ENCODE assay signal across 14 cellular contexts in the genomic region with DNA sequence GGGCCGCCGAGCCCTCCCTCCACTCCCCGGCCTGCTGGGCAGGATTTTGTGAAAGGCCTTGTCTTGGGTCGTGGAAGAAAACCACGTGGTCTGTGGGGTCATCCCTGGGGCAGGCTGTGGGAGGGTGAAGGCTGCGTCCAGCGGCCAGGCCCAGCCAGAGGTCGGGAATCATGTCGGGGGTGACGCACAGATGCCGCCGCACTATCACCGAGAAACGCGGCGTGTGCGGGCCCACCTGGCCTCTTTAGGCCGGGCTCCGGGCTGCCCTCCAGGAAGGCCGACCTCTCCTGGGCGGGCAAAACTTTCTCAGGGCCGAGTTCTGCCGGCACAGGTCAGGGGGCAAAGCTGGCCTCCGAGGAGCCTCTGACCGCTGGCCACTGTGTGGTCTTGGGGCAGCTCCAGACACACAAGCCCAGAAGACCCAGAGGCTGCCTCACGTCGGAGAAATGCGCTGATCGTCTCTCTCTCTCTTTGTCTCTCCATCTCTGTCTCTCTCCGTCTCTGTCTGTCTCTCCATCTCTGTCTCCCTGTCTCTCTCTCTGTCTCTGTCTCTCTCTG. TPM values are rescaled to one million over a fixed set of nuclear protein-coding genes. Genes with fewer than 3 reads are reported as not detected.
A peak's percentile ranks its signal among the peaks of the same experiment; 100 is the strongest.
DNase-seq lines count a peak whose midpoint lies in the region; ATAC-seq and TF ChIP-seq lines count a peak whose summit lies in the region.
"Had no signal": no experiment of that assay in that cellular context is flagged by ENCODE, and none has a peak within 500 bp of the region (broad histone marks: within the 10 kb centered on the region; RNA-seq: fewer than 3 reads in every experiment).

No MANE protein-coding gene starts in this region.

- no peak overlapping the region for H3K23ac ChIP-seq in trophoblast cell (ENCODE audit: low read length)

- H3F3A ChIP-seq in neural progenitor cell (ENCODE audit: low read depth), result peaks cover 14% of the 10 kb centered on the region

- no peak overlapping the region for H3K14ac ChIP-seq in trophoblast cell (ENCODE audit: low read length)

- WGBS in trophoblast cell (ENCODE audit: extremely low coverage, insufficient coverage, insufficient read length), result no CpG with 5 or more reads among the region's 30 CpGs

- H4K12ac ChIP-seq in trophoblast cell (ENCODE audit: low read depth, low read length), result no peak overlapping the region

- H3K4me3 Mint-ChIP-seq in activated T-helper 17 cell treated with anti-CD3 and anti-CD28 coated beads, Interleukin-2, amount 50 U/mL, for 72 hours, result no peak overlapping the region
- H3K4me3 Mint-ChIP-seq in progenitor cell of endocrine pancreas (ENCODE audit: low read depth), result no peak overlapping the region
- H3K4me3 Mint-ChIP-seq in neural progenitor cell, result no peak overlapping the region
- H3K4me3 Mint-ChIP-seq: T-helper 1 cell treated with Interleukin-12 subunit alpha and Interleukin-12 subunit beta and Interleukin-4 antibody, amounts not matched to agents 30 μg/mL and 1 μg/mL, for 36 hours had no signal

- no peaks in the 10 kb centered on the region for H3K27me3 Mint-ChIP-seq in activated T-helper 17 cell treated with anti-CD3 and anti-CD28 coated beads, Interleukin-2, amount 50 U/mL, for 72 hours
- H3K27me3 Mint-ChIP-seq in progenitor cell of endocrine pancreas (peaks cover 9% of the 10 kb centered on the region), neural progenitor cell (ENCODE audit: insufficient read depth, low read depth) (peaks cover 8% of the 10 kb centered on the region)

- no peak for ATAC-seq in activated T-helper 17 cell treated with anti-CD3 and anti-CD28 coated beads, Interleukin-2, amount 50 U/mL, for 72 hours (replicated peaks)
- ATAC-seq in activated CD4-positive, CD25-positive, alpha-beta regulatory T cell treated with anti-CD3 and anti-CD28 coated beads, Interleukin-2, amount 50 U/mL, for 24 hours, result no peak

- no peak overlapping the region for H3K18ac ChIP-seq in trophoblast cell (ENCODE audit: low read length)

- H3K9me3 Mint-ChIP-seq in activated T-helper 17 cell treated with anti-CD3 and anti-CD28 coated beads, Interleukin-2, amount 50 U/mL, for 72 hours, result no peaks in the 10 kb centered on the region
- no peaks in the 10 kb centered on the region for H3K9me3 Mint-ChIP-seq in progenitor cell of endocrine pancreas (ENCODE audit: low read depth)
- H3K9me3 Mint-ChIP-seq in neural progenitor cell, result no peaks in the 10 kb centered on the region
- H3K9me3 Mint-ChIP-seq: T-helper 1 cell treated with Interleukin-12 subunit alpha and Interleukin-12 subunit beta and Interleukin-4 antibody, amounts not matched to agents 30 μg/mL and 1 μg/mL, for 36 hours had no signal

- H4K8ac ChIP-seq in trophoblast cell (ENCODE audit: low read depth, low read length), result no peak overlapping the region

- H3K27ac Mint-ChIP-seq in activated T-helper 17 cell treated with anti-CD3 and anti-CD28 coated beads, Interleukin-2, amount 50 U/mL, for 72 hours, result peak overlapping the region; percentile 75
- H3K27ac Mint-ChIP-seq in progenitor cell of endocrine pancreas, result peak overlapping the region; percentile 89
- no peak overlapping the region for H3K27ac Mint-ChIP-seq in neural progenitor cell

- H3K27me3 ChIP-seq in left ventricle myocardium inferior (ENCODE audit: low read depth) (no peaks in the 10 kb centered on the region), neural progenitor cell (no peaks in the 10 kb centered on the region), trophoblast cell (ENCODE audit: insufficient read depth, low read length) (no peaks in the 10 kb centered on the region)

- no peaks in the 10 kb centered on the region for H4K20me1 ChIP-seq in neural progenitor cell (ENCODE audit: low read depth)

- DNase-seq in COLO829 (ENCODE audit: low spot score) (peak; percentile 27), left ventricle myocardium inferior (peak; percentile 69), progenitor cell of endocrine pancreas (ENCODE audit: low spot score, unreplicated experiment) (no peak), neural progenitor cell (ENCODE audit: low spot score) (no peak), trophoblast cell (no peak), NCI-H82 (lab: John Stamatoyannopoulos, UW) (no peak)
- DNase-seq: GOT3, NCI-H1436, NCI-H510A treated with DMSO at 0.1 percent for 48 hours had no signal

- peaks cover 16% of the 10 kb centered on the region for H3K4me1 ChIP-seq in left ventricle myocardium inferior
- peaks cover 8% of the 10 kb centered on the region for H3K4me1 ChIP-seq in neural progenitor cell
- no peaks in the 10 kb centered on the region for H3K4me1 ChIP-seq in trophoblast cell (ENCODE audit: control insufficient read depth in 1 of 2, insufficient read depth in 2 of 2, low read length in 2 of 2)

- H3K4ac ChIP-seq in trophoblast cell (ENCODE audit: low read depth, low read length), result no peak overlapping the region

- no peaks in the 10 kb centered on the region for H3K79me2 ChIP-seq in neural progenitor cell (ENCODE audit: low read depth)
- no peaks in the 10 kb centered on the region for H3K79me2 ChIP-seq in trophoblast cell (ENCODE audit: control insufficient read depth, insufficient read depth, low read length, poor library complexity)

- H3K36me3 ChIP-seq in left ventricle myocardium inferior (peaks cover 20% of the 10 kb centered on the region), neural progenitor cell (no peaks in the 10 kb centered on the region), trophoblast cell (ENCODE audit: control insufficient read depth in 1 of 2, insufficient read depth in 2 of 2, low read length in 2 of 2) (no peaks in the 10 kb centered on the region)

- TF ChIP-seq CTCF in left ventricle myocardium inferior (IDR thresholded peaks at IDR 0.05; ENCODE audit: borderline replicate concordance) (no peak), progenitor cell of endocrine pancreas (IDR thresholded peaks at IDR 0.05; ENCODE audit: unreplicated experiment) (no peak), neural progenitor cell (IDR thresholded peaks at IDR 0.05) (no peak)

- H3K9me3 ChIP-seq in left ventricle myocardium inferior (replicated peaks) (no peaks in the 10 kb centered on the region), neural progenitor cell (ENCODE audit: low read depth) (no peaks in the 10 kb centered on the region), trophoblast cell (ENCODE audit: insufficient read depth, low read depth, low read length) (no peaks in the 10 kb centered on the region)

- H3K4me1 Mint-ChIP-seq in activated T-helper 17 cell treated with anti-CD3 and anti-CD28 coated beads, Interleukin-2, amount 50 U/mL, for 72 hours, result peaks cover 29% of the 10 kb centered on the region
- H3K4me1 Mint-ChIP-seq in progenitor cell of endocrine pancreas (ENCODE audit: low read depth) (peaks cover 7% of the 10 kb centered on the region), neural progenitor cell (peaks cover 31% of the 10 kb centered on the region)

- H3K9ac ChIP-seq in neural progenitor cell (no peak overlapping the region), trophoblast cell (ENCODE audit: low read length) (no peak overlapping the region)

- intact Hi-C loops in left ventricle myocardium inferior (cut with micrococcal nuclease), result no loop called here

- peaks cover 67% of the 10 kb centered on the region for H3K36me3 Mint-ChIP-seq in activated T-helper 17 cell treated with anti-CD3 and anti-CD28 coated beads, Interleukin-2, amount 50 U/mL, for 72 hours (ENCODE audit: low read depth)
- H3K36me3 Mint-ChIP-seq in progenitor cell of endocrine pancreas (ENCODE audit: insufficient read depth) (no peaks in the 10 kb centered on the region), neural progenitor cell (peaks cover 1% of the 10 kb centered on the region)

- H2BK5ac ChIP-seq in trophoblast cell (ENCODE audit: low read depth, low read length, poor library complexity), result no peak overlapping the region

- no peaks in the 10 kb centered on the region for H3K79me1 ChIP-seq in trophoblast cell (ENCODE audit: low read length)

- H3K27ac ChIP-seq in left ventricle myocardium inferior (replicated peaks), result peak overlapping the region; percentile 28
- no peak overlapping the region for H3K27ac ChIP-seq in neural progenitor cell
- no peak overlapping the region for H3K27ac ChIP-seq in trophoblast cell (ENCODE audit: low read depth, low read length)
- H3K27ac ChIP-seq: C4-2B had no signal

- H2AFZ ChIP-seq in neural progenitor cell (replicated peaks) (no peak overlapping the region), trophoblast cell (ENCODE audit: insufficient read depth, low read length, poor library complexity) (no peak overlapping the region)

- no peak overlapping the region for H3K4me2 ChIP-seq in neural progenitor cell
- no peak overlapping the region for H3K4me2 ChIP-seq in trophoblast cell (ENCODE audit: low read length)

- no peak overlapping the region for H3K4me3 ChIP-seq in left ventricle myocardium inferior
- H3K4me3 ChIP-seq in neural progenitor cell, result no peak overlapping the region
- H3K4me3 ChIP-seq in trophoblast cell (ENCODE audit: low read depth, low read length), result no peak overlapping the region
- H3K4me3 ChIP-seq: coronary artery had no signal

- H4K91ac ChIP-seq in trophoblast cell (ENCODE audit: low read depth, low read length), result no peak overlapping the region

- H2BK12ac ChIP-seq in trophoblast cell (ENCODE audit: low read length), result no peak overlapping the region

- H2AK5ac ChIP-seq in trophoblast cell (ENCODE audit: low read length), result no peak overlapping the region

- H2BK120ac ChIP-seq in trophoblast cell (ENCODE audit: insufficient read depth, low read length, poor library complexity), result no peak overlapping the region

RNA-seq across cellular contexts. Expression of a gene that starts 28.4 kb away (rescaled TPM):
- total RNA-seq in activated T-helper 17 cell treated with anti-CD3 and anti-CD28 coated beads, Interleukin-2, amount 50 U/mL, for 72 hours, result 10 to 100 TPM; 20.3 to 79.3 TPM
- 18.3 TPM for total RNA-seq in left ventricle myocardium inferior
- total RNA-seq in progenitor cell of endocrine pancreas, result 4.5 and 5.6 TPM in 2 replicates
- 2.2 and 2.3 TPM in 2 replicates for total RNA-seq in neural progenitor cell (ENCODE audit: low replicate concordance)
- polyA plus RNA-seq in trophoblast cell (2013), result 3.9 and 4.4 TPM in 2 replicates

Comparison
In these comparisons a context has a peak if more than half of its experiments do, and no peak if none do; other contexts are left out.
1. DNase-seq: peak in COLO829 (single experiment) and left ventricle myocardium inferior (single experiment); none in progenitor cell of endocrine pancreas (single experiment), neural progenitor cell (single experiment), trophoblast cell (0 of 2) and NCI-H82 (single experiment).